In genomic region chr1:91609571-91609970, GRCh38 we compare ENCODE assay signal across 11 cellular contexts.
DNase-seq lines count a peak whose midpoint lies in the region; ATAC-seq and TF ChIP-seq lines count a peak whose summit lies in the region.
"Had no signal": no experiment of that assay in that cellular context is flagged by ENCODE, and none has a peak within 500 bp of the region (broad histone marks: within the 10 kb centered on the region; RNA-seq: fewer than 3 reads in every experiment).

No MANE protein-coding gene starts in this region.

- peak; percentile 66 for DNase-seq in ACHN
- peak; percentile 56 for DNase-seq in HPDE6-E6E7 (ENCODE audit: extremely low spot score)
- DNase-seq in astrocyte of the hippocampus (ENCODE audit: low read depth, low spot score), result peak; percentile 11
- DNase-seq in kidney epithelial cell (ENCODE audit: low read depth), result peak; percentile 70
- no peak for DNase-seq in GF-D8 (lab: John Stamatoyannopoulos, UW)
- DNase-seq in activated effector memory CD4-positive, alpha-beta T cell treated with Interleukin-2 at 50 U/mL for 16 hours, result no peak
- no peak for DNase-seq in DMS79 treated with DMSO at 0.1 percent for 48 hours (lab: John Stamatoyannopoulos, UW)
- DNase-seq: activated CD4-positive, alpha-beta T cell treated with anti-CD3 and anti-CD28 coated beads, Interleukin-2, amount 10 ng/mL, durations not matched to agents 24 days and 14 days; midbrain; stimulated activated CD8-positive, alpha-beta memory T cell treated with anti-CD3 and anti-CD28 coated beads, Interleukin-4, amount 100 ng/mL, for 48 hours had no signal

- in situ Hi-C loops in ACHN (cut with HindIII; ENCODE audit: low pct_ligation_motif_present, low pct_unique_long_range_greater_than_20kb, low sequenced_read_pairs), result no loop called here

- no peak for TF ChIP-seq CTCF in kidney epithelial cell (IDR thresholded peaks at IDR 0.05; ENCODE audit: insufficient read depth, low read length, poor library complexity, severe bottlenecking)

- H3K4me3 ChIP-seq in kidney epithelial cell (ENCODE audit: low read depth, low read length), result no peak overlapping the region

- H3K36me3 ChIP-seq in kidney epithelial cell (ENCODE audit: control insufficient read depth, insufficient read depth, low read length), result no peaks in the 10 kb centered on the region

- ATAC-seq in HG03139 (IDR thresholded peaks at IDR 0.05; ENCODE audit: unreplicated experiment), result no peak

- no peaks in the 10 kb centered on the region for H3K27me3 ChIP-seq in kidney epithelial cell (ENCODE audit: control insufficient read depth, insufficient read depth, low read length)

Comparison
In these comparisons a context has a peak if more than half of its experiments do, and no peak if none do; other contexts are left out.
1. DNase-seq: peak in ACHN (single experiment), HPDE6-E6E7 (single experiment), astrocyte of the hippocampus (single experiment) and kidney epithelial cell (single experiment); none in GF-D8 (single experiment), activated effector memory CD4-positive, alpha-beta T cell treated with Interleukin-2 at 50 U/mL for 16 hours (single experiment) and DMS79 treated with DMSO at 0.1 percent for 48 hours (single experiment).